Comparison of ENCODE assay signal across 8 cellular contexts in genomic region chr15:56052389-56053045, GRCh38. TPM values are rescaled to one million over a fixed set of nuclear protein-coding genes. Genes with fewer than 3 reads are reported as not detected.
DNase-seq lines count a peak whose midpoint lies in the region; ATAC-seq, FAIRE-seq and TF ChIP-seq lines count a peak whose summit lies in the region.

No MANE protein-coding gene starts in this region.

- no peaks in the 10 kb centered on the region for H3K79me2 ChIP-seq in HepG2 (ENCODE audit: insufficient read depth, low read length)

- TF ChIP-seq POLR2A in HepG2 (IDR thresholded peaks at IDR 0.05; ENCODE audit: insufficient read depth in 1 of 2, low read depth in 2 of 2, low read length in 2 of 2), result no peak

- peak; percentile 51 to 55 for ATAC-seq in activated CD4-positive, CD25-positive, alpha-beta regulatory T cell treated with anti-CD3 and anti-CD28 coated beads, Interleukin-2, amount 50 U/mL, for 24 hours
- ATAC-seq in HG02623 (IDR thresholded peaks at IDR 0.05; ENCODE audit: unreplicated experiment) (peak; percentile 63), HepG2 (no peak)

- no peaks in the 10 kb centered on the region for H3K36me3 ChIP-seq in HepG2 (replicated peaks in 1 of 2; ENCODE audit: control insufficient read depth in 1 of 2, insufficient read depth in 2 of 2, low read length in 2 of 2)

- WGBS in HepG2 (ENCODE audit: low lambda C conversion rate), result 2% methylated on average over 2 of the region's 2 CpGs

- H4K20me1 ChIP-seq in HepG2 (ENCODE audit: insufficient read depth, low read length), result no peaks in the 10 kb centered on the region

- H3K9me3 ChIP-seq in HepG2 (ENCODE audit: low read length), result no peaks in the 10 kb centered on the region

- no TSS peak for BruUV-seq in HepG2 (replicated peaks; lab: Mats Ljungman, UMichigan)

- DNase-seq in activated CD4-positive, CD25-positive, alpha-beta regulatory T cell (lab: John Stamatoyannopoulos, UW), result no peak
- DNase-seq in NCI-H82 (lab: John Stamatoyannopoulos, UW), result peak; percentile 64
- DNase-seq in cardiac fibroblast (ENCODE audit: low read depth in 2 of 2), result peak; percentile 70 to 76
- peak; percentile 13 for DNase-seq in HepG2 (ENCODE audit: low spot score)
- peak; percentile 46 for DNase-seq in urothelium cell line (ENCODE audit: low spot score)
- no peak for DNase-seq in stimulated activated CD4-positive, alpha-beta T cell treated with anti-CD3 and anti-CD28 coated beads, Interleukin-4, amount 100 ng/mL, for 24 hours

- no peak overlapping the region for H3K4me2 ChIP-seq in HepG2 (ENCODE audit: low read depth, low read length)

- H3K9ac ChIP-seq in HepG2 (ENCODE audit: insufficient read depth, low read depth, low read length), result no peak overlapping the region

- no peak overlapping the region for H3K4me3 ChIP-seq in cardiac fibroblast (replicated peaks in 1 of 2; ENCODE audit: low read depth in 2 of 2, low read length in 2 of 2)
- no peak overlapping the region for H3K4me3 ChIP-seq in HepG2 (replicated peaks in 1 of 3; ENCODE audit: insufficient read depth in 1 of 3, low read depth in 2 of 3, low read length in 3 of 3)

- H3K27ac ChIP-seq in HepG2 (ENCODE audit: extremely low read length, insufficient read depth, low read length), result no peak overlapping the region

- TF ChIP-seq CTCF in cardiac fibroblast (IDR thresholded peaks at IDR 0.05; ENCODE audit: low read depth, low read length) (peak; percentile 75), HepG2 (CRISPR knock-in tag; IDR thresholded peaks at IDR 0.05) (peak; percentile 62)

- intact Hi-C loops in HepG2 (cut with micrococcal nuclease; ENCODE audit: unreplicated experiment), result loop anchor here (2.0 to 5.0 kb wide), 2 partner anchors 60 to 135 kb away; partner anchors contain the start of gene NEDD4

- H2AFZ ChIP-seq in HepG2 (ENCODE audit: low read length), result no peak overlapping the region

- no peak for TF ChIP-seq RAD21 in HepG2 (CRISPR knock-in tag; IDR thresholded peaks at IDR 0.05)

- no peaks in the 10 kb centered on the region for H3K27me3 ChIP-seq in HepG2 (ENCODE audit: control insufficient read depth in 1 of 2, insufficient read depth in 2 of 2, low read length in 2 of 2)

- no peaks in the 10 kb centered on the region for H3K4me1 ChIP-seq in HepG2 (ENCODE audit: insufficient read depth, low read length)

- CTCF ChIA-PET in HepG2 (lab: Yijun Ruan, JAX; ENCODE audit: low intra/inter-chr PET ratio, low total read pairs), result interaction anchor here (0.8 to 1.2 kb wide), 3 partner anchors 59 to 155 kb away, joined by 3 read pairs; partner anchors contain the start of gene NEDD4

- POLR2A ChIA-PET in HepG2 (lab: Yijun Ruan, JAX), result no interaction called here

- in situ Hi-C loops in HepG2 (cut with HindIII; ENCODE audit: extremely low pct_ligation_motif_present, low pct_unique_long_range_greater_than_20kb), result no loop called here

- TF ChIP-seq EP300 in HepG2 (IDR thresholded peaks at IDR 0.05; ENCODE audit: low read depth in 2 of 2, low read length in 2 of 2) (no peak), HepG2 (CRISPR knock-in tag; IDR thresholded peaks at IDR 0.05; ENCODE audit: borderline replicate concordance) (no peak)

- FAIRE-seq in HepG2 (lab: Jason Lieb, UNC) (peak; percentile 66), urothelium cell line (lab: Jason Lieb, UNC) (no peak)

TF ChIP-seq in HepG2, 621 proteins besides CTCF, POLR2A, EP300 and RAD21:
- TF ChIP-seq DNMT3B (CRISPR knock-in tag; conservative IDR thresholded peaks at IDR 0.05) (no peak), STAG1 (CRISPR knock-in tag; IDR thresholded peaks at IDR 0.05) (peak; percentile 70), MAFF (IDR thresholded peaks at IDR 0.05; ENCODE audit: low read depth, low read length) (no peak), TFDP2 (CRISPR knock-in tag; IDR thresholded peaks at IDR 0.05) (no peak), PAXIP1 (CRISPR knock-in tag; conservative IDR thresholded peaks at IDR 0.05) (no peak), SRF (IDR thresholded peaks at IDR 0.05; ENCODE audit: low read depth, low read length) (no peak), SMC3 (IDR thresholded peaks at IDR 0.05; ENCODE audit: low read length) (peak; percentile 70)

RNA-seq across cellular contexts. Expression of gene NEDD4, which starts 59.1 kb away (rescaled TPM):
- total RNA-seq in HepG2 (2016; rRNA removed; fragmentation: Illumina TruSeq; extraction: Trizol), result 13.0 and 25.6 TPM in 2 replicates
- 1.4 and 2.6 TPM in 2 replicates for total RNA-seq in HepG2 (2016; cell fraction: cytosol; rRNA removed; fragmentation: Illumina TruSeq; extraction: Trizol; ENCODE audit: low read depth)
- total RNA-seq in HepG2 (2016; cell fraction: insoluble cytoplasmic fraction; rRNA removed; fragmentation: Illumina TruSeq; extraction: Trizol), result 15.1 and 23.4 TPM in 2 replicates
- 5.2 and 6.1 TPM in 2 replicates for total RNA-seq in HepG2 (2016; cell fraction: membrane; rRNA removed; fragmentation: Illumina TruSeq; extraction: Trizol)
- total RNA-seq in HepG2 (2016; cell fraction: nucleus; rRNA removed; fragmentation: Illumina TruSeq; extraction: Trizol), result 13.0 and 15.3 TPM in 2 replicates
- 9.8 and 10.4 TPM in 2 replicates for polyA plus RNA-seq in HepG2 (2011; rRNA removed)
- 5.1 and 8.3 TPM in 2 replicates for polyA plus RNA-seq in HepG2 (2011; cell fraction: cytosol; rRNA removed)
- 5.3 and 7.5 TPM in 2 replicates for polyA plus RNA-seq in HepG2 (2011; cell fraction: nucleus; rRNA removed)
- 11.3 and 12.5 TPM in 2 replicates for polyA plus RNA-seq in HepG2 (2012)
- 0.52 and 0.64 TPM in 2 replicates for polyA plus RNA-seq in HepG2 (2016; cell fraction: cytosol; fragmentation: Illumina TruSeq; extraction: Trizol; ENCODE audit: low read depth)
- polyA plus RNA-seq in HepG2 (2016; cell fraction: insoluble cytoplasmic fraction; fragmentation: Illumina TruSeq; extraction: Trizol; ENCODE audit: low read depth), result 11.3 TPM in 2 replicates
- 2.3 and 2.5 TPM in 2 replicates for polyA plus RNA-seq in HepG2 (2016; cell fraction: membrane; fragmentation: Illumina TruSeq; extraction: Trizol; ENCODE audit: low read depth)
- polyA plus RNA-seq in HepG2 (2016; cell fraction: nucleus; fragmentation: Illumina TruSeq; extraction: Trizol; ENCODE audit: insufficient read depth, low read depth), result 8.8 and 9.7 TPM in 2 replicates
- 7.6 and 24.3 TPM in 2 replicates for polyA minus RNA-seq in HepG2 (2011; rRNA and poly(A)+ RNA removed; ENCODE audit: low replicate concordance)
- polyA minus RNA-seq in HepG2 (2011; cell fraction: cytosol; rRNA and poly(A)+ RNA removed), result 10.1 and 10.7 TPM in 2 replicates
- 30.1 and 38.0 TPM in 2 replicates for polyA minus RNA-seq in HepG2 (2011; cell fraction: nucleus; rRNA and poly(A)+ RNA removed)

Comparison
In these comparisons a context has a peak if more than half of its experiments do, and no peak if none do; other contexts are left out.
1. DNase-seq: peak in NCI-H82 (single experiment), cardiac fibroblast (2 of 2), HepG2 (single experiment) and urothelium cell line (single experiment); none in activated CD4-positive, CD25-positive, alpha-beta regulatory T cell (0 of 4) and stimulated activated CD4-positive, alpha-beta T cell treated with anti-CD3 and anti-CD28 coated beads, Interleukin-4, amount 100 ng/mL, for 24 hours (single experiment).